ENCODE assay signal across 9 cellular contexts in genomic region chr16:73713817-73714495, GRCh38.
DNase-seq lines count a peak whose midpoint lies in the region; ATAC-seq and TF ChIP-seq lines count a peak whose summit lies in the region.
"Had no signal": no experiment of that assay in that cellular context is flagged by ENCODE, and none has a peak within 500 bp of the region (broad histone marks: within the 10 kb centered on the region; RNA-seq: fewer than 3 reads in every experiment).

No MANE protein-coding gene starts in this region.

- no peak overlapping the region for H3K23ac ChIP-seq in trophoblast cell (ENCODE audit: low read length)

- no peak overlapping the region for H2BK5ac ChIP-seq in trophoblast cell (ENCODE audit: low read depth, low read length, poor library complexity)

- H3K36me3 ChIP-seq in MG63 (no peaks in the 10 kb centered on the region), trophoblast cell (ENCODE audit: control insufficient read depth in 1 of 2, insufficient read depth in 2 of 2, low read length in 2 of 2) (no peaks in the 10 kb centered on the region), gastroesophageal sphincter (no peaks in the 10 kb centered on the region)
- H3K36me3 ChIP-seq: thyroid gland had no signal

- H3K4me1 ChIP-seq in trophoblast cell (ENCODE audit: control insufficient read depth in 1 of 2, insufficient read depth in 2 of 2, low read length in 2 of 2) (no peaks in the 10 kb centered on the region), gastroesophageal sphincter (peaks cover 0 to 22% (median 0%) of the 10 kb centered on the region in 3 donors)
- H3K4me1 ChIP-seq: thyroid gland had no signal

- H2AFZ ChIP-seq in trophoblast cell (ENCODE audit: insufficient read depth, low read length, poor library complexity) = no peak overlapping the region

- no peak overlapping the region for H2BK12ac ChIP-seq in trophoblast cell (ENCODE audit: low read length)

- no peak overlapping the region for H4K8ac ChIP-seq in trophoblast cell (ENCODE audit: low read depth, low read length)

- DNase-seq in EL (peak; percentile 30), MG63 (peak; percentile 10), choroid plexus epithelial cell (ENCODE audit: low read depth) (peak; percentile 7), trophoblast cell (peak; percentile 15 to 60)
- DNase-seq in activated CD4-positive, alpha-beta T cell treated with anti-CD3 and anti-CD28 coated beads, Interleukin-2, amount 50 U/mL, for 1 hour = no peak
- DNase-seq in effector CD8-positive, alpha-beta T cell (lab: John Stamatoyannopoulos, UW) = no peak

- H3K9ac ChIP-seq in trophoblast cell (ENCODE audit: low read length) = no peak overlapping the region

- no peak overlapping the region for H3K14ac ChIP-seq in trophoblast cell (ENCODE audit: low read length)

- H4K12ac ChIP-seq in trophoblast cell (ENCODE audit: low read depth, low read length) = no peak overlapping the region

- no CpG with 5 or more reads among the region's 10 CpGs for WGBS in trophoblast cell (ENCODE audit: extremely low coverage, insufficient coverage, insufficient read length)
- 69 to 76% methylated on average over 3 to 7 of the region's 10 CpGs for WGBS in gastroesophageal sphincter (ENCODE audit: low coverage in 1 of 2), 2 donors

- no peak overlapping the region for H2BK120ac ChIP-seq in trophoblast cell (ENCODE audit: insufficient read depth, low read length, poor library complexity)

- H3K27me3 ChIP-seq in MG63 = no peaks in the 10 kb centered on the region
- no peaks in the 10 kb centered on the region for H3K27me3 ChIP-seq in trophoblast cell (ENCODE audit: insufficient read depth, low read length)
- peaks cover 3% of the 10 kb centered on the region for H3K27me3 ChIP-seq in gastroesophageal sphincter
- H3K27me3 ChIP-seq: thyroid gland had no signal

- H3K4me3 ChIP-seq in MG63 (no peak overlapping the region), choroid plexus epithelial cell (ENCODE audit: low read depth, low read length) (no peak overlapping the region), trophoblast cell (ENCODE audit: low read depth, low read length) (no peak overlapping the region), gastroesophageal sphincter (no peak overlapping the region)
- H3K4me3 ChIP-seq: thyroid gland had no signal

- H3K4ac ChIP-seq in trophoblast cell (ENCODE audit: low read depth, low read length) = no peak overlapping the region

- no peaks in the 10 kb centered on the region for H3K79me1 ChIP-seq in trophoblast cell (ENCODE audit: low read length)

- TF ChIP-seq CTCF in choroid plexus epithelial cell (conservative IDR thresholded peaks at IDR 0.05; ENCODE audit: low read depth, low read length) (peak; percentile 36), gastroesophageal sphincter (IDR thresholded peaks at IDR 0.05) (peak in 2 of 4 experiments; percentile 27 to 50)

- TF ChIP-seq EP300 in gastroesophageal sphincter (IDR thresholded peaks at IDR 0.05) = no peak

- no peaks in the 10 kb centered on the region for H3K79me2 ChIP-seq in trophoblast cell (ENCODE audit: control insufficient read depth, insufficient read depth, low read length, poor library complexity)

- H3K18ac ChIP-seq in trophoblast cell (ENCODE audit: low read length) = no peak overlapping the region

- H4K91ac ChIP-seq in trophoblast cell (ENCODE audit: low read depth, low read length) = no peak overlapping the region

- H2AK5ac ChIP-seq in trophoblast cell (ENCODE audit: low read length) = no peak overlapping the region

- ATAC-seq in gastroesophageal sphincter (no peak), HG02763 (IDR thresholded peaks at IDR 0.05; ENCODE audit: unreplicated experiment) (no peak)

- no peak for TF ChIP-seq POLR2A in gastroesophageal sphincter (IDR thresholded peaks at IDR 0.05)

- no peak overlapping the region for H3K4me2 ChIP-seq in trophoblast cell (ENCODE audit: low read length)

- H3K27ac ChIP-seq in trophoblast cell (ENCODE audit: low read depth, low read length) (no peak overlapping the region), gastroesophageal sphincter (no peak overlapping the region)
- H3K27ac ChIP-seq: thyroid gland had no signal

- H3K9me3 ChIP-seq in MG63 = no peaks in the 10 kb centered on the region
- no peaks in the 10 kb centered on the region for H3K9me3 ChIP-seq in trophoblast cell (ENCODE audit: insufficient read depth, low read depth, low read length)
- no peaks in the 10 kb centered on the region for H3K9me3 ChIP-seq in gastroesophageal sphincter
- H3K9me3 ChIP-seq: thyroid gland had no signal

Comparison
In these comparisons a context has a peak if more than half of its experiments do, and no peak if none do; other contexts are left out.
1. DNase-seq: peak in EL (single experiment), MG63 (single experiment), choroid plexus epithelial cell (single experiment) and trophoblast cell (2 of 2); none in activated CD4-positive, alpha-beta T cell treated with anti-CD3 and anti-CD28 coated beads, Interleukin-2, amount 50 U/mL, for 1 hour (single experiment) and effector CD8-positive, alpha-beta T cell (single experiment).